19 cellular contexts compared by ENCODE assay signal in the genomic region with DNA sequence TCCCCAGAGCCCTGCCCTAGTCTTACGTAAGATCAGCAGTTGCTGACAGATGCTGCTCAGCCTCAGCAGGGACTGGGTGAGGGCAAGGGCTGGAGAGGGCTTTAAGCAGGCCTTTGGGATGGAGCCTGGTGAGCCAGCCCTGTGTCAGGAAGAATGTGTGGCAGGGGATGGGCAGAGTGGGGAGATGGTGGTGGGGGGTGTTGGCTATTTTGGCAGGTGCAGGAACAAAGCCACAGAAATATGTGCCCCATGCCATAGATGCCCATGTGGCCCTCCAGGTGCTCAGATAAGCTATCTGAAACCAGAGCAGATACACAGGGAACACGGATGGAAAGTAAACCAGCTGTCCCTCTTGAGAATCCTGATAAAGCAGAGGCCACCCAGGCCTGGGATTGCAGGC.
"Had no signal": no experiment of that assay in that cellular context is flagged by ENCODE, and none has a peak within 500 bp of the region (broad histone marks: within the 10 kb centered on the region; RNA-seq: fewer than 3 reads in every experiment).

No MANE protein-coding gene starts in this region.

- ATAC-seq: foreskin keratinocyte, gastroesophageal sphincter, heart left ventricle, left cardiac atrium, left lung, left ventricle myocardium superior, lower lobe of right lung, mucosa of descending colon had no signal

- H3K79me2 ChIP-seq: hepatocyte had no signal

- H3K27ac ChIP-seq: coronary artery, dorsolateral prefrontal cortex, esophagus muscularis mucosa, foreskin keratinocyte, gastroesophageal sphincter, heart left ventricle, hepatocyte, left lung, lower lobe of right lung had no signal

- H3K4me3 Mint-ChIP-seq: immature natural killer cell, mesothelial cell of epicardium had no signal

- H3K36me3 Mint-ChIP-seq: immature natural killer cell, mesothelial cell of epicardium had no signal

- DNase-seq: dermis blood vessel endothelial cell; dorsolateral prefrontal cortex; effector CD4-positive, alpha-beta T cell; effector memory CD4-positive, alpha-beta T cell; foreskin keratinocyte; heart left ventricle; hypothalamus; immature natural killer cell; left cardiac atrium; left lung; left ventricle myocardium superior; lower lobe of right lung; mesenchymal stem cell; mucosa of descending colon had no signal

- H3K27me3 ChIP-seq: esophagus muscularis mucosa, foreskin keratinocyte, gastroesophageal sphincter, heart left ventricle, hepatocyte, left lung had no signal

- H2AFZ ChIP-seq: hepatocyte had no signal

- H3K27ac Mint-ChIP-seq: immature natural killer cell, mesothelial cell of epicardium had no signal

- H3K9me3 ChIP-seq: esophagus muscularis mucosa, heart left ventricle, lower lobe of right lung had no signal

- H3K4me2 ChIP-seq: hepatocyte had no signal

- H3K36me3 ChIP-seq: esophagus muscularis mucosa, gastroesophageal sphincter, heart left ventricle, left lung, lower lobe of right lung had no signal

- H3K4me1 Mint-ChIP-seq: immature natural killer cell, mesothelial cell of epicardium had no signal

- H3K4me1 ChIP-seq: esophagus muscularis mucosa, foreskin keratinocyte, gastroesophageal sphincter, heart left ventricle, left lung, lower lobe of right lung had no signal

- H3K4me3 ChIP-seq: coronary artery, dorsolateral prefrontal cortex, esophagus muscularis mucosa, gastroesophageal sphincter, heart left ventricle, hepatocyte, left lung, lower lobe of right lung, mucosa of descending colon had no signal
